Comparison of ENCODE assay signal across 12 cellular contexts in the genomic region with DNA sequence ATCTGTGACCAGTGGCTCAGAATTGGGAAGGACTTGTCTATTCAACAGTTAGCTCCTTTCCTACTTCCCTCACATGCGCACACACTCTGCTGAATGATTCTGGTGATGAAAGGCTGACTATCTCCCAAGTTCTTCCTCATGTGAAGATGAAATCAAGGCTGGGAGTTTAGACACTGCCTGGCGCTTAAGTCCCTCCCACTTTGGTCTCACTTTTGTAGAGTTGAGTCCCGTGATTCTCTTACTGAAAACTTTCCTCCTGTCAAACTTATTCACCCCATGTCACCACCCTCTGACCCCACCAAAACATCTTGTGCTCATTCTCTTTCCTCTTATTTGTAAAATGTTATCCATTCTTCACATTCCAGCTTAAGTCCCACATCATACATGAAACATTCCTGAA.
"Had no signal": no experiment of that assay in that cellular context is flagged by ENCODE, and none has a peak within 500 bp of the region (broad histone marks: within the 10 kb centered on the region; RNA-seq: fewer than 3 reads in every experiment).

No MANE protein-coding gene starts in this region.

- H3K27ac ChIP-seq: brain microvascular endothelial cell had no signal

- H3K4me1 Mint-ChIP-seq: immature natural killer cell had no signal

- H3K27me3 ChIP-seq: brain microvascular endothelial cell had no signal

- H3K9me3 Mint-ChIP-seq: immature natural killer cell had no signal

- H3K36me3 ChIP-seq: brain microvascular endothelial cell had no signal

- H3K27ac Mint-ChIP-seq: immature natural killer cell, nephron progenitor cell had no signal

- H3K4me3 Mint-ChIP-seq: immature natural killer cell, nephron progenitor cell had no signal

- ATAC-seq: left cardiac atrium had no signal

- DNase-seq: activated CD4-positive, CD25-positive, alpha-beta regulatory T cell; activated naive CD4-positive, alpha-beta T cell treated with anti-CD3 and anti-CD28 coated beads, Interleukin-2, amount 50 U/mL, for 16 hours; amygdala; brain microvascular endothelial cell; cerebellar nuclear complex; dermis blood vessel endothelial cell; erythroblast; immature natural killer cell; left cardiac atrium; nephron progenitor cell; stimulated activated CD4-positive, alpha-beta T cell treated with anti-CD3 and anti-CD28 coated beads, Interleukin-15, amount 100 ng/mL, for 24 hours; stimulated activated CD4-positive, alpha-beta T cell treated with anti-CD3 and anti-CD28 coated beads, Interleukin-4, amount 100 ng/mL, for 24 hours had no signal
